ENCODE assay signal across 8 cellular contexts in the genomic region with DNA sequence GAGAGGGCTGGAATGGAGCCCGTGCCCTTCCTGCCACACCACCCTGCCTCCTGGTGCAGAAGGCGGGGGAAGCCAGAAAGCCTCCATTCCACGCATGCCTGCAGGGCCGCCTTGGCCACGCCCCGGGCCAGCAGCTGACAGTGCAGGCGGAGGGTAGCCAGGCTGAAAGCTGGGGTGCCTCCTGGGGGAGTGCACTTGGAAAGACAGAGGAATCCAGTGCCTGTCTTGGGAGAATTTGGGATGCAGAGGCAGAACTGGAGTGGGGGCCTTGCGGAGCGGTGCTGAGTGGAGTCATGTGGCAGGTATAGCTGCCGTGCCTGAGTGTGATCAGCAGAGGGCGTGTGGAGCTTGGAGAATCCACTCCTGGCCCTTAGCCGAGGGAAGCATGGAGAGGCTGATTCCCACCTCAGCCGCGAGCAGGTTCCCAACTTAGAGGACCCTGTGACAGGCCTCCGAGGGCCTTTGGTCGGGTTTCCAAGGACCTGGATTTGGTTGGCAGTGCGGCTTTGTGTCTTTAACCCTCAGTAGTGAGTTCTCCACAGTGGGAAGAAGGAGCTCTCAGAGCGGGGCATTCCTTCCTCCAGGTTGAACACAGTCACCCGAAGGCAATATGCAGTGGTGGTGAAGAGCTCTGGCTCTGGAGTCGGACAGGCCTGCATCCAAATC. TPM values are rescaled to one million over a fixed set of nuclear protein-coding genes. Genes with fewer than 3 reads are reported as not detected.
DNase-seq lines count a peak whose midpoint lies in the region; ATAC-seq and TF ChIP-seq lines count a peak whose summit lies in the region.

No MANE protein-coding gene starts in this region.

- H3K9ac ChIP-seq in parathyroid adenoma, result no peak overlapping the region

- peak overlapping the region; percentile 79 for H3K27ac Mint-ChIP-seq in activated naive CD8-positive, alpha-beta T cell treated with anti-CD3 and anti-CD28 coated beads, Interleukin-2, amount 10 ng/mL, durations not matched to agents 7 days and 5 days

- no peaks in the 10 kb centered on the region for H3K9me3 ChIP-seq in parathyroid adenoma (ENCODE audit: control insufficient read depth, low read length)
- no peaks in the 10 kb centered on the region for H3K9me3 ChIP-seq in tibial nerve

- no peaks in the 10 kb centered on the region for H3K4me1 ChIP-seq in parathyroid adenoma
- H3K4me1 ChIP-seq in tibial nerve, result peaks cover 0 to 32% (median 14%) of the 10 kb centered on the region in 4 donors

- no peaks in the 10 kb centered on the region for H3K27me3 ChIP-seq in parathyroid adenoma (ENCODE audit: control insufficient read depth, insufficient read depth, low read length)
- no peaks in the 10 kb centered on the region for H3K27me3 ChIP-seq in tibial nerve

- TF ChIP-seq EP300 in tibial nerve (IDR thresholded peaks at IDR 0.05), result peak in 1 of 2 donors; percentile 58

- 2 to 9% methylated on average over 12 to 19 of the region's 20 CpGs for WGBS in tibial nerve, 2 donors

- H3K4me1 Mint-ChIP-seq in activated naive CD8-positive, alpha-beta T cell treated with anti-CD3 and anti-CD28 coated beads, Interleukin-2, amount 10 ng/mL, durations not matched to agents 7 days and 5 days, result peaks cover 8% of the 10 kb centered on the region

- no peaks in the 10 kb centered on the region for H3K9me3 Mint-ChIP-seq in activated naive CD8-positive, alpha-beta T cell treated with anti-CD3 and anti-CD28 coated beads, Interleukin-2, amount 10 ng/mL, durations not matched to agents 7 days and 5 days

- H3K4me3 ChIP-seq in parathyroid adenoma (ENCODE audit: low read depth, low read length) (peak overlapping the region; percentile 59), tibial nerve (peak overlapping the region; percentile 17 to 52 (median 46))

- peak; percentile 72 for TF ChIP-seq CTCF in parathyroid adenoma (IDR thresholded peaks at IDR 0.05)
- peak; percentile 77 to 95 (median 88) for TF ChIP-seq CTCF in tibial nerve (IDR thresholded peaks at IDR 0.05)

- H3K4me3 Mint-ChIP-seq in activated naive CD8-positive, alpha-beta T cell treated with anti-CD3 and anti-CD28 coated beads, Interleukin-2, amount 10 ng/mL, durations not matched to agents 7 days and 5 days, result peak overlapping the region; percentile 88

- H3K4me2 ChIP-seq in parathyroid adenoma (ENCODE audit: low read length), result peak overlapping the region; percentile 100

- intact Hi-C loops in Right ventricle myocardium inferior (cut with DNase I), result loop anchor here (1.0 to 10.0 kb wide), 3 partner anchors 50 to 273 kb away; partner anchors contain the start of gene ODF2

- no peak for TF ChIP-seq POLR2A in tibial nerve (IDR thresholded peaks at IDR 0.05)

- peak overlapping the region; percentile 87 for H2AFZ ChIP-seq in parathyroid adenoma

- no peaks in the 10 kb centered on the region for H3K27me3 Mint-ChIP-seq in activated naive CD8-positive, alpha-beta T cell treated with anti-CD3 and anti-CD28 coated beads, Interleukin-2, amount 10 ng/mL, durations not matched to agents 7 days and 5 days

- POLR2A ChIA-PET in activated naive CD8-positive, alpha-beta T cell treated with anti-CD3 and anti-CD28 coated beads, Interleukin-2, amount 10 ng/mL, durations not matched to agents 7 days and 5 days (lab: Charles Lee), result interaction anchor here (0.5 to 2.5 kb wide), 6 partner anchors 9 to 191 kb away, joined by 3 to 23 read pairs (median 4); partner anchors contain the start of genes CERCAM, CIZ1 and URM1

- DNase-seq in D341Med (ENCODE audit: low spot score) (peak; percentile 89), MV-4-11 (lab: John Stamatoyannopoulos, UW) (peak; percentile 70), SKM-1 (lab: John Stamatoyannopoulos, UW; ENCODE audit: unreplicated experiment) (peak; percentile 59), Right ventricle myocardium inferior (ENCODE audit: missing footprints) (peak; percentile 86), tibial nerve (ENCODE audit: low spot score in 2 of 2) (peak; percentile 78 to 89)
- DNase-seq in activated naive CD8-positive, alpha-beta T cell treated with anti-CD3 and anti-CD28 coated beads, Interleukin-2, amount 10 ng/mL, durations not matched to agents 7 days and 5 days, result peak; percentile 74

- H3K27ac ChIP-seq in parathyroid adenoma, result peak overlapping the region; percentile 42
- H3K27ac ChIP-seq in tibial nerve, result peak overlapping the region; percentile 35 to 82 (median 66)

- no peaks in the 10 kb centered on the region for H3K79me2 ChIP-seq in parathyroid adenoma

- H3K36me3 Mint-ChIP-seq in activated naive CD8-positive, alpha-beta T cell treated with anti-CD3 and anti-CD28 coated beads, Interleukin-2, amount 10 ng/mL, durations not matched to agents 7 days and 5 days, result no peaks in the 10 kb centered on the region

- ATAC-seq in GM21825 (IDR thresholded peaks at IDR 0.05; ENCODE audit: unreplicated experiment), result peak; percentile 57
- ATAC-seq in activated naive CD8-positive, alpha-beta T cell treated with anti-CD3 and anti-CD28 coated beads, Interleukin-2, amount 10 ng/mL, durations not matched to agents 7 days and 5 days (ENCODE audit: low read depth), result peak; percentile 85
- ATAC-seq in Right ventricle myocardium inferior, result peak; percentile 91

- H3K36me3 ChIP-seq in parathyroid adenoma (ENCODE audit: control insufficient read depth, insufficient read depth, low read length) (no peaks in the 10 kb centered on the region), tibial nerve (peaks cover 0 to 38% (median 0%) of the 10 kb centered on the region in 3 donors)

RNA-seq across cellular contexts. Expression of gene URM1, which starts 9.1 kb away (rescaled TPM):
- 10 to 100 TPM; 60.7 to 63.4 TPM for total RNA-seq in activated naive CD8-positive, alpha-beta T cell treated with anti-CD3 and anti-CD28 coated beads, Interleukin-2, amount 10 ng/mL, durations not matched to agents 7 days and 5 days
- 52.9 TPM for total RNA-seq in Right ventricle myocardium inferior
- total RNA-seq in tibial nerve, result 10 to 100 TPM; 18.1 to 25.5 (median 23.2) TPM

RNA-seq across cellular contexts. Expression of gene SLC27A4, which starts 21.8 kb away (rescaled TPM):
- 10 to 100 TPM; 13.6 to 13.9 TPM for total RNA-seq in activated naive CD8-positive, alpha-beta T cell treated with anti-CD3 and anti-CD28 coated beads, Interleukin-2, amount 10 ng/mL, durations not matched to agents 7 days and 5 days
- total RNA-seq in Right ventricle myocardium inferior (19.2 TPM), tibial nerve (10 to 100 TPM; 13.5 to 33.3 (median 18.0) TPM)

RNA-seq across cellular contexts. Expression of gene COQ4, which starts 39.5 kb away (rescaled TPM):
- 10 to 100 TPM; 34.9 to 35.1 TPM for total RNA-seq in activated naive CD8-positive, alpha-beta T cell treated with anti-CD3 and anti-CD28 coated beads, Interleukin-2, amount 10 ng/mL, durations not matched to agents 7 days and 5 days
- 29.1 TPM for total RNA-seq in Right ventricle myocardium inferior
- 10 to 100 TPM; 50.5 to 71.7 (median 65.5) TPM for total RNA-seq in tibial nerve

RNA-seq across cellular contexts. Expression of gene TRUB2, which starts 39.9 kb away (rescaled TPM):
- 10 to 100 TPM; 18.7 to 21.0 TPM for total RNA-seq in activated naive CD8-positive, alpha-beta T cell treated with anti-CD3 and anti-CD28 coated beads, Interleukin-2, amount 10 ng/mL, durations not matched to agents 7 days and 5 days
- total RNA-seq in Right ventricle myocardium inferior (37.4 TPM), tibial nerve (10 to 100 TPM in 1 of 4 donors, 1 to 10 TPM in 3; 7.2 to 18.3 (median 9.2) TPM)

RNA-seq across cellular contexts. Expression of gene CERCAM, which starts 58.5 kb away (rescaled TPM):
- total RNA-seq in activated naive CD8-positive, alpha-beta T cell treated with anti-CD3 and anti-CD28 coated beads, Interleukin-2, amount 10 ng/mL, durations not matched to agents 7 days and 5 days, result 1 to 10 TPM; 3.5 to 3.7 TPM
- 7.8 TPM for total RNA-seq in Right ventricle myocardium inferior
- 10 to 100 TPM; 23.7 to 48.2 (median 31.6) TPM for total RNA-seq in tibial nerve

Comparison
In these comparisons a context has a peak if more than half of its experiments do, and no peak if none do; other contexts are left out.
1. Peak in every context shown above with its lines: DNase-seq, ATAC-seq, H3K4me3 ChIP-seq and H3K27ac ChIP-seq.